9 cellular contexts compared by ENCODE assay signal in genomic region chr2:219496781-219497494, GRCh38. TPM values are rescaled to one million over a fixed set of nuclear protein-coding genes. Genes with fewer than 3 reads are reported as not detected.
DNase-seq lines count a peak whose midpoint lies in the region; ATAC-seq and TF ChIP-seq lines count a peak whose summit lies in the region.
"Had no signal": no experiment of that assay in that cellular context is flagged by ENCODE, and none has a peak within 500 bp of the region (broad histone marks: within the 10 kb centered on the region; RNA-seq: fewer than 3 reads in every experiment).

No MANE protein-coding gene starts in this region.

- H3K4me1 ChIP-seq in cardiac muscle cell (ENCODE audit: low read depth) (peaks cover 29% of the 10 kb centered on the region), upper lobe of left lung (peaks cover 19 to 30% (median 30%) of the 10 kb centered on the region in 4 donors)

- intact Hi-C loops in Right ventricle myocardium inferior (cut with DNase I): loop anchor here (2.0 kb wide), 1 partner anchor 32 kb away; no protein-coding TSS in a partner anchor

- ATAC-seq in Right ventricle myocardium inferior (no peak), upper lobe of left lung (ENCODE audit: low FRiP score in 2 of 2) (no peak), GM18867 (IDR thresholded peaks at IDR 0.05; ENCODE audit: unreplicated experiment) (no peak)

- H3K9me3 ChIP-seq in cardiac muscle cell (ENCODE audit: low read depth) (no peaks in the 10 kb centered on the region), upper lobe of left lung (no peaks in the 10 kb centered on the region)

- H3K27me3 ChIP-seq in cardiac muscle cell: peaks cover 8% of the 10 kb centered on the region
- H3K27me3 ChIP-seq in upper lobe of left lung: peaks cover 0 to 27% (median 15%) of the 10 kb centered on the region in 4 donors

- H3K27me3 Mint-ChIP-seq in mesothelial cell of epicardium (ENCODE audit: low read depth): peaks cover 68% of the 10 kb centered on the region

- H3K27ac ChIP-seq in cardiac muscle cell (no peak overlapping the region), upper lobe of left lung (peak overlapping the region in 1 of 4 donors; percentile 94)

- H3K27ac Mint-ChIP-seq in mesothelial cell of epicardium: no peak overlapping the region

- TF ChIP-seq CTCF in cardiac muscle cell (IDR thresholded peaks at IDR 0.05; ENCODE audit: low read depth, low read length) (no peak), choroid plexus epithelial cell (conservative IDR thresholded peaks at IDR 0.05; ENCODE audit: low read depth, low read length) (no peak), mesothelial cell of epicardium (IDR thresholded peaks at IDR 0.05; ENCODE audit: unreplicated experiment) (no peak), upper lobe of left lung (IDR thresholded peaks at IDR 0.05) (no peak)

- TF ChIP-seq POLR2A in upper lobe of left lung (IDR thresholded peaks at IDR 0.05): no peak

- 4 to 8% methylated on average over 40 to 55 of the region's 65 CpGs for WGBS in upper lobe of left lung, 2 donors

- TF ChIP-seq EP300 in upper lobe of left lung (IDR thresholded peaks at IDR 0.05): no peak

- peak overlapping the region; percentile 89 for H3K4me3 Mint-ChIP-seq in mesothelial cell of epicardium

- H3K9me3 Mint-ChIP-seq in mesothelial cell of epicardium: no peaks in the 10 kb centered on the region

- no peaks in the 10 kb centered on the region for H3K36me3 Mint-ChIP-seq in mesothelial cell of epicardium

- H3K4me3 ChIP-seq in cardiac muscle cell: peak overlapping the region; percentile 36
- no peak overlapping the region for H3K4me3 ChIP-seq in choroid plexus epithelial cell (ENCODE audit: low read depth, low read length)
- peak overlapping the region in 3 of 4 donors; percentile 68 to 75 (median 74) for H3K4me3 ChIP-seq in upper lobe of left lung

- peaks cover 6% of the 10 kb centered on the region for H3K36me3 ChIP-seq in cardiac muscle cell
- peaks cover 0 to 4% (median 2%) of the 10 kb centered on the region in 4 donors for H3K36me3 ChIP-seq in upper lobe of left lung

- H3K4me1 Mint-ChIP-seq in mesothelial cell of epicardium: peaks cover 48% of the 10 kb centered on the region

- DNase-seq in cardiac muscle cell (ENCODE audit: low read depth in 1 of 2, low spot score in 1 of 2) (peak in 1 of 2 donors; percentile 21), Right ventricle myocardium inferior (ENCODE audit: missing footprints) (no peak), choroid plexus epithelial cell (ENCODE audit: low read depth) (peak; percentile 28), mesothelial cell of epicardium (ENCODE audit: low spot score in 2 of 2, unreplicated experiment in 2 of 2) (no peak), upper lobe of left lung (peak in 1 of 2 donors; percentile 87), NCI-H1105 (lab: John Stamatoyannopoulos, UW) (no peak), hepatic stellate cell (ENCODE audit: low spot score) (no peak)
- DNase-seq: DMS 273 treated with DMSO at 0.1 percent for 48 hours had no signal

RNA-seq across cellular contexts. Expression of gene GMPPA, which starts 1.8 kb away (rescaled TPM):
- total RNA-seq in cardiac muscle cell: 35.0 and 45.5 TPM in 2 replicates
- 52.7 and 67.5 TPM in 2 replicates for polyA plus RNA-seq in cardiac muscle cell
- 22.9 TPM for total RNA-seq in Right ventricle myocardium inferior
- 34.5 to 37.3 TPM (median 36.0 TPM) in 3 replicates for total RNA-seq in mesothelial cell of epicardium
- 10 to 100 TPM; 20.8 to 38.5 (median 24.9) TPM for total RNA-seq in upper lobe of left lung

RNA-seq across cellular contexts. Expression of gene ASIC4, which starts 17.3 kb away (rescaled TPM):
- total RNA-seq in cardiac muscle cell (6.4 and 9.5 TPM in 2 replicates), Right ventricle myocardium inferior (not detected), mesothelial cell of epicardium (0.98 to 1.4 TPM (median 1.1 TPM) in 3 replicates), upper lobe of left lung (under 1 TPM in 3 of 6 donors, not detected in 3; 0.20 to 0.34 (median 0.29) TPM)
- polyA plus RNA-seq in cardiac muscle cell: 3.3 and 4.3 TPM in 2 replicates

RNA-seq across cellular contexts. Expression of gene CHPF, which starts 46.7 kb away (rescaled TPM):
- total RNA-seq in cardiac muscle cell (286 and 301 TPM in 2 replicates), Right ventricle myocardium inferior (92.2 TPM), mesothelial cell of epicardium (78.1 to 81.0 TPM (median 78.5 TPM) in 3 replicates), upper lobe of left lung (100 to 1,000 TPM in 2 of 6 donors, 10 to 100 TPM in 4; 41.9 to 125 (median 60.2) TPM)
- 208 and 218 TPM in 2 replicates for polyA plus RNA-seq in cardiac muscle cell

RNA-seq across cellular contexts. Expression of gene TMEM198, which starts 46.9 kb away (rescaled TPM):
- 6.7 and 7.4 TPM in 2 replicates for total RNA-seq in cardiac muscle cell
- polyA plus RNA-seq in cardiac muscle cell: 8.2 and 12.2 TPM in 2 replicates
- 2.7 TPM for total RNA-seq in Right ventricle myocardium inferior
- 3.6 to 4.0 TPM (median 3.7 TPM) in 3 replicates for total RNA-seq in mesothelial cell of epicardium
- 10 to 100 TPM in 1 of 6 donors, 1 to 10 TPM in 5; 1.9 to 12.6 (median 4.2) TPM for total RNA-seq in upper lobe of left lung
